Comparison of ENCODE assay signal across 8 cellular contexts in the genomic region with DNA sequence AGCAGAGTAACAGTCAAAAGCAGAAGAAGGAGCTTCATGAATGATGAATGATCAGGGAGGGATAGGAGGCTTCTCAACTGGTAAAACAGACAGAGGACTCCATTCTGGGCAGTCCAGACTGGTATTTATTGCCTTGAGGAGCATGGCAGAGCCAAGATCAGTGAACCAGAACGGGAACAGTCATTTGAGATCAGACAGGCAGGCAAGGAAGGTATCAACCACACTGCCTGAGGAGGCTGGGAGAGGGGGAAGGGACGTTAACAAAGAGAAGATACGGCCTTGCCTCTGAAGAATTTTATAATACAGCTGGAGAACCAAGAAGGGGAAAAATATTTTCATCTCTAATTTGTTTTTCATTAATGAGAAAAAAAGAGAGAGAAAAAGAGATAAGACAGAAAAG. TPM values are rescaled to one million over a fixed set of nuclear protein-coding genes. Genes with fewer than 3 reads are reported as not detected.
"Had no signal": no experiment of that assay in that cellular context is flagged by ENCODE, and none has a peak within 500 bp of the region (broad histone marks: within the 10 kb centered on the region; RNA-seq: fewer than 3 reads in every experiment).

A gene with protein sequence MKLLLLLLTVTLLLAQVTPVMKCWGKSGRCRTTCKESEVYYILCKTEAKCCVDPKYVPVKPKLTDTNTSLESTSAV (minus strand): TSS at position 101 of the 400 bp plus-strand sequence. CDS start 63 bp downstream, at position 38.

- DNase-seq: GM23248, GOT3, H9, HCEC 1CT, KBM-7 had no signal

- FAIRE-seq: H54, HTR-8/SVneo had no signal

RNA-seq across cellular contexts. Expression of the gene that starts here (rescaled TPM):
- total RNA-seq: GM23248, H9, HT-29 had no signal
